In genomic region chr20:23082846-23083552, GRCh38 we compare ENCODE assay signal across 10 cellular contexts. TPM values are rescaled to one million over a fixed set of nuclear protein-coding genes. Genes with fewer than 3 reads are reported as not detected.
A peak's percentile ranks its signal among the peaks of the same experiment; 100 is the strongest.
DNase-seq lines count a peak whose midpoint lies in the region; TF ChIP-seq lines count a peak whose summit lies in the region.
"Had no signal": no experiment of that assay in that cellular context is flagged by ENCODE, and none has a peak within 500 bp of the region (broad histone marks: within the 10 kb centered on the region; RNA-seq: fewer than 3 reads in every experiment).

No MANE protein-coding gene starts in this region.

- H3K27ac Mint-ChIP-seq in activated CD4-positive, alpha-beta memory T cell treated with anti-CD3 and anti-CD28 coated beads, Interleukin-2, amount 10 ng/mL, durations not matched to agents 7 days and 5 days = no peak overlapping the region
- no peak overlapping the region for H3K27ac Mint-ChIP-seq in activated CD4-positive, alpha-beta memory T cell treated with anti-CD3 and anti-CD28 coated beads for 36 hours
- peak overlapping the region; percentile 13 for H3K27ac Mint-ChIP-seq in type B pancreatic cell

- H3K9me3 Mint-ChIP-seq in activated CD4-positive, alpha-beta memory T cell treated with anti-CD3 and anti-CD28 coated beads, Interleukin-2, amount 10 ng/mL, durations not matched to agents 7 days and 5 days = no peaks in the 10 kb centered on the region
- no peaks in the 10 kb centered on the region for H3K9me3 Mint-ChIP-seq in activated CD4-positive, alpha-beta memory T cell treated with anti-CD3 and anti-CD28 coated beads for 36 hours
- H3K9me3 Mint-ChIP-seq in type B pancreatic cell = no peaks in the 10 kb centered on the region

- peak overlapping the region; percentile 6 for H3K4me3 Mint-ChIP-seq in activated CD4-positive, alpha-beta memory T cell treated with anti-CD3 and anti-CD28 coated beads, Interleukin-2, amount 10 ng/mL, durations not matched to agents 7 days and 5 days
- H3K4me3 Mint-ChIP-seq in activated CD4-positive, alpha-beta memory T cell treated with anti-CD3 and anti-CD28 coated beads for 36 hours = no peak overlapping the region
- no peak overlapping the region for H3K4me3 Mint-ChIP-seq in type B pancreatic cell

- no peak for TF ChIP-seq POLR2A in erythroblast (IDR thresholded peaks at IDR 0.05; ENCODE audit: low read length)

- TF ChIP-seq CTCF in type B pancreatic cell (conservative IDR thresholded peaks at IDR 0.05) = no peak

- CTCF ChIA-PET in activated CD4-positive, alpha-beta memory T cell treated with anti-CD3 and anti-CD28 coated beads, Interleukin-2, amount 10 ng/mL, durations not matched to agents 7 days and 5 days (lab: Charles Lee) = interaction anchor here (0.8 to 1.7 kb wide), 2 partner anchors 32 to 588 kb away, joined by 3 to 5 read pairs; no protein-coding TSS in a partner anchor
- CTCF ChIA-PET in activated CD4-positive, alpha-beta memory T cell treated with anti-CD3 and anti-CD28 coated beads for 36 hours (lab: Charles Lee) = no interaction called here

- no peaks in the 10 kb centered on the region for H3K36me3 Mint-ChIP-seq in activated CD4-positive, alpha-beta memory T cell treated with anti-CD3 and anti-CD28 coated beads, Interleukin-2, amount 10 ng/mL, durations not matched to agents 7 days and 5 days (ENCODE audit: low read depth)
- H3K36me3 Mint-ChIP-seq in activated CD4-positive, alpha-beta memory T cell treated with anti-CD3 and anti-CD28 coated beads for 36 hours = no peaks in the 10 kb centered on the region
- no peaks in the 10 kb centered on the region for H3K36me3 Mint-ChIP-seq in type B pancreatic cell

- no peak for DNase-seq in activated CD4-positive, alpha-beta memory T cell treated with anti-CD3 and anti-CD28 coated beads, Interleukin-2, amount 10 ng/mL, durations not matched to agents 7 days and 5 days
- DNase-seq in activated CD4-positive, alpha-beta memory T cell treated with anti-CD3 and anti-CD28 coated beads for 36 hours = no peak
- peak; percentile 91 for DNase-seq in dermis blood vessel endothelial cell
- DNase-seq in lung microvascular endothelial cell (ENCODE audit: low read depth in 2 of 2) = peak; percentile 89 to 97
- DNase-seq in type B pancreatic cell (ENCODE audit: extremely low spot score, unreplicated experiment) = no peak
- DNase-seq in erythroblast (lab: John Stamatoyannopoulos, UW) = no peak
- DNase-seq in T1000 (lab: John Stamatoyannopoulos, UW) = no peak
- no peak for DNase-seq in D341Med (ENCODE audit: low spot score)
- DNase-seq: NCI-H1436 had no signal

- intact Hi-C loops in activated CD4-positive, alpha-beta memory T cell treated with anti-CD3 and anti-CD28 coated beads for 36 hours (cut with micrococcal nuclease) = no loop called here

- H3K27me3 Mint-ChIP-seq in activated CD4-positive, alpha-beta memory T cell treated with anti-CD3 and anti-CD28 coated beads, Interleukin-2, amount 10 ng/mL, durations not matched to agents 7 days and 5 days = peaks cover 15% of the 10 kb centered on the region
- peaks cover 2% of the 10 kb centered on the region for H3K27me3 Mint-ChIP-seq in activated CD4-positive, alpha-beta memory T cell treated with anti-CD3 and anti-CD28 coated beads for 36 hours
- peaks cover 22% of the 10 kb centered on the region for H3K27me3 Mint-ChIP-seq in type B pancreatic cell

- POLR2A ChIA-PET in activated CD4-positive, alpha-beta memory T cell treated with anti-CD3 and anti-CD28 coated beads, Interleukin-2, amount 10 ng/mL, durations not matched to agents 7 days and 5 days (lab: Charles Lee) = interaction anchor here (1.4 kb wide), 1 partner anchor 267 kb away, joined by 3 read pairs; no protein-coding TSS in a partner anchor
- POLR2A ChIA-PET in activated CD4-positive, alpha-beta memory T cell treated with anti-CD3 and anti-CD28 coated beads for 36 hours (lab: Charles Lee) = no interaction called here

- peaks cover 24% of the 10 kb centered on the region for H3K4me1 Mint-ChIP-seq in activated CD4-positive, alpha-beta memory T cell treated with anti-CD3 and anti-CD28 coated beads, Interleukin-2, amount 10 ng/mL, durations not matched to agents 7 days and 5 days
- peaks cover 11% of the 10 kb centered on the region for H3K4me1 Mint-ChIP-seq in activated CD4-positive, alpha-beta memory T cell treated with anti-CD3 and anti-CD28 coated beads for 36 hours (ENCODE audit: low read depth)
- peaks cover 19% of the 10 kb centered on the region for H3K4me1 Mint-ChIP-seq in type B pancreatic cell (ENCODE audit: unreplicated experiment)

RNA-seq across cellular contexts. Expression of gene CD93, which starts 3.1 kb away (rescaled TPM):
- total RNA-seq in activated CD4-positive, alpha-beta memory T cell treated with anti-CD3 and anti-CD28 coated beads, Interleukin-2, amount 10 ng/mL, durations not matched to agents 7 days and 5 days = 1 to 10 TPM; 5.1 to 5.6 TPM
- total RNA-seq in activated CD4-positive, alpha-beta memory T cell treated with anti-CD3 and anti-CD28 coated beads for 36 hours = 1 to 10 TPM; 1.8 to 1.9 TPM
- total RNA-seq in dermis blood vessel endothelial cell = 361 and 441 TPM in 2 replicates
- 20.8 and 129 TPM in 2 replicates for total RNA-seq in lung microvascular endothelial cell
- total RNA-seq in type B pancreatic cell (ENCODE audit: low replicate concordance) = 0.05 TPM in 1 of 2 replicates, not detected in the other

RNA-seq across cellular contexts. Expression of gene THBD, which starts 33.5 kb away (rescaled TPM):
- not detected for total RNA-seq in activated CD4-positive, alpha-beta memory T cell treated with anti-CD3 and anti-CD28 coated beads, Interleukin-2, amount 10 ng/mL, durations not matched to agents 7 days and 5 days
- total RNA-seq in activated CD4-positive, alpha-beta memory T cell treated with anti-CD3 and anti-CD28 coated beads for 36 hours = not detected
- total RNA-seq in dermis blood vessel endothelial cell = 33.4 and 34.0 TPM in 2 replicates
- total RNA-seq in lung microvascular endothelial cell = 3.2 and 9.2 TPM in 2 replicates
- 1.5 and 5.8 TPM in 2 replicates for total RNA-seq in type B pancreatic cell (ENCODE audit: low replicate concordance)

RNA-seq across cellular contexts. Expression of gene SSTR4, which starts 47.9 kb away (rescaled TPM):
- total RNA-seq in activated CD4-positive, alpha-beta memory T cell treated with anti-CD3 and anti-CD28 coated beads, Interleukin-2, amount 10 ng/mL, durations not matched to agents 7 days and 5 days = not detected
- total RNA-seq in activated CD4-positive, alpha-beta memory T cell treated with anti-CD3 and anti-CD28 coated beads for 36 hours = not detected
- total RNA-seq in dermis blood vessel endothelial cell = not detected in 2 replicates
- total RNA-seq in lung microvascular endothelial cell = not detected in 2 replicates
- total RNA-seq in type B pancreatic cell (ENCODE audit: low replicate concordance) = not detected in 2 replicates
- total RNA-seq: cardiac muscle cell had no signal

Comparison
In these comparisons a context has a peak if more than half of its experiments do, and no peak if none do; other contexts are left out.
1. DNase-seq: peak in dermis blood vessel endothelial cell (single experiment) and lung microvascular endothelial cell (2 of 2); none in activated CD4-positive, alpha-beta memory T cell treated with anti-CD3 and anti-CD28 coated beads, Interleukin-2, amount 10 ng/mL, durations not matched to agents 7 days and 5 days (single experiment), activated CD4-positive, alpha-beta memory T cell treated with anti-CD3 and anti-CD28 coated beads for 36 hours (single experiment), type B pancreatic cell (single experiment), erythroblast (0 of 2), T1000 (single experiment) and D341Med (single experiment).